28 cellular contexts compared by ENCODE assay signal in genomic region chrX:134821901-134822300, GRCh38. TPM values are rescaled to one million over a fixed set of nuclear protein-coding genes. Genes with fewer than 3 reads are reported as not detected.
A peak's percentile ranks its signal among the peaks of the same experiment; 100 is the strongest.
DNase-seq lines count a peak whose midpoint lies in the region; ATAC-seq and TF ChIP-seq lines count a peak whose summit lies in the region.
"Had no signal": no experiment of that assay in that cellular context is flagged by ENCODE, and none has a peak within 500 bp of the region (broad histone marks: within the 10 kb centered on the region; RNA-seq: fewer than 3 reads in every experiment).

No MANE protein-coding gene starts in this region.

- H3K27ac ChIP-seq in left ventricle myocardium inferior (replicated peaks) (peak overlapping the region; percentile 81), caudate nucleus (ENCODE audit: low read depth, low read length) (peak overlapping the region; percentile 36), mesodermal cell (ENCODE audit: low read depth, low read length, severe bottlenecking) (peak overlapping the region; percentile 62), uterus (peak overlapping the region; percentile 3 to 40), A673 (ENCODE audit: low read depth, low read length, poor library complexity, severe bottlenecking) (no peak overlapping the region)
- H3K27ac ChIP-seq: HL-60, stomach, VCaP had no signal

- CTCF ChIA-PET in A673 (lab: Charles Lee) = no interaction called here

- H3K27me3 ChIP-seq in left ventricle myocardium inferior (ENCODE audit: low read depth) = no peaks in the 10 kb centered on the region
- H3K27me3 ChIP-seq in uterus = peaks cover 0 to 4% of the 10 kb centered on the region in 2 donors
- H3K27me3 ChIP-seq in A673 (replicated peaks; ENCODE audit: insufficient read depth, low read depth, low read length, poor library complexity) = no peaks in the 10 kb centered on the region
- H3K27me3 ChIP-seq: esophagus squamous epithelium, stomach had no signal

- POLR2A ChIA-PET in A673 (lab: Charles Lee; ENCODE audit: low non-redundant PET) = no interaction called here

- no CpG with 5 or more reads among the region's 1 CpG for WGBS in mesodermal cell (ENCODE audit: insufficient coverage in 2 of 2), 2 experiments

- TF ChIP-seq CTCF in left ventricle myocardium inferior (IDR thresholded peaks at IDR 0.05; ENCODE audit: borderline replicate concordance) = no peak
- TF ChIP-seq CTCF in uterus (IDR thresholded peaks at IDR 0.05) = no peak
- TF ChIP-seq CTCF in A673 (conservative IDR thresholded peaks at IDR 0.05; ENCODE audit: low read depth, low read length) = no peak

- H3K36me3 ChIP-seq in left ventricle myocardium inferior (no peaks in the 10 kb centered on the region), mesodermal cell (ENCODE audit: control insufficient read depth, insufficient read depth, low read length) (no peaks in the 10 kb centered on the region), uterus (no peaks in the 10 kb centered on the region), A673 (ENCODE audit: insufficient read depth, low read length, poor library complexity, severe bottlenecking) (no peaks in the 10 kb centered on the region)
- H3K36me3 ChIP-seq: adrenal gland, esophagus squamous epithelium, HAP-1, stomach had no signal

- no peak for ATAC-seq in Right ventricle myocardium inferior
- ATAC-seq: effector memory CD8-positive, alpha-beta T cell; sciatic nerve had no signal

- no TSS peak for BruUV-seq in A673 (replicated peaks; lab: Mats Ljungman, UMichigan)

- H3K9me3 ChIP-seq in left ventricle myocardium inferior (replicated peaks) (no peaks in the 10 kb centered on the region), mesodermal cell (ENCODE audit: control insufficient read depth, low read length) (no peaks in the 10 kb centered on the region), uterus (no peaks in the 10 kb centered on the region), A673 (ENCODE audit: low read depth, low read length, poor library complexity, severe bottlenecking) (no peaks in the 10 kb centered on the region)
- H3K9me3 ChIP-seq: adrenal gland, esophagus squamous epithelium, HAP-1, stomach had no signal

- no peak for TF ChIP-seq POLR2A in uterus (IDR thresholded peaks at IDR 0.05)

- peaks cover 6% of the 10 kb centered on the region for H3K4me1 ChIP-seq in left ventricle myocardium inferior
- H3K4me1 ChIP-seq in mesodermal cell (ENCODE audit: control insufficient read depth, insufficient read depth, low read length, poor library complexity, severe bottlenecking) = peaks cover 14% of the 10 kb centered on the region
- no peaks in the 10 kb centered on the region for H3K4me1 ChIP-seq in uterus
- no peaks in the 10 kb centered on the region for H3K4me1 ChIP-seq in A673 (ENCODE audit: insufficient read depth, low read length, poor library complexity, severe bottlenecking)
- H3K4me1 ChIP-seq: adrenal gland, esophagus squamous epithelium, HAP-1, stomach had no signal

- DNase-seq in left ventricle myocardium inferior (no peak), Right ventricle myocardium inferior (ENCODE audit: missing footprints) (no peak), caudate nucleus (lab: John Stamatoyannopoulos, UW) (peak in 2 of 61 donors; percentile 2), uterus (no peak), NCI-H2227 treated with DMSO at 0.1 percent for 48 hours (lab: John Stamatoyannopoulos, UW) (no peak), A673 (ENCODE audit: low spot score) (no peak)
- no peak for DNase-seq in NK-92 treated with Interleukin-12 subunit alpha and Interleukin-12 subunit beta, amount 100 ng/mL, for 24 hours (lab: John Stamatoyannopoulos, UW)
- DNase-seq: activated CD4-positive, alpha-beta T cell treated with anti-CD3 and anti-CD28 coated beads, Interleukin-2, amount 10 ng/mL, durations not matched to agents 24 days and 14 days; activated naive CD4-positive, alpha-beta T cell treated with Interleukin-2 at 50 U/mL for 16 hours; activated T-cell treated with anti-CD3 and anti-CD28 coated beads, Interleukin-2, amount 50 U/mL, for 48 hours; DMS53; effector memory CD8-positive, alpha-beta T cell; esophagus squamous epithelium; GF-D8; mammary epithelial cell; naive B cell; NCI-H1092; NCI-H187 treated with DMSO at 0.1 percent for 48 hours; NCI-H69; stimulated activated CD4-positive, alpha-beta T cell treated with anti-CD3 and anti-CD28 coated beads, Interleukin-15, amount 100 ng/mL, for 24 hours; stomach; trophoblast cell had no signal

- H3K4me3 ChIP-seq in left ventricle myocardium inferior (no peak overlapping the region), mesodermal cell (ENCODE audit: extremely low read depth, insufficient read depth, low read length, poor library complexity, severe bottlenecking) (no peak overlapping the region), uterus (no peak overlapping the region), A673 (ENCODE audit: low read depth, low read length, poor library complexity, severe bottlenecking) (no peak overlapping the region)
- H3K4me3 ChIP-seq: adrenal gland, esophagus squamous epithelium, HAP-1, stomach had no signal

- intact Hi-C loops in left ventricle myocardium inferior (cut with micrococcal nuclease) = no loop called here
- intact Hi-C loops in Right ventricle myocardium inferior (cut with DNase I) = no loop called here
- intact Hi-C loops in uterus (cut with DNase I; ENCODE audit: low total_unique reads) = no loop called here
- intact Hi-C loops in A673 (cut with micrococcal nuclease; ENCODE audit: unreplicated experiment) = no loop called here

RNA-seq across cellular contexts. Expression of gene PABIR2, which starts 24.9 kb away (rescaled TPM):
- total RNA-seq in left ventricle myocardium inferior (12.3 TPM), Right ventricle myocardium inferior (9.5 TPM), uterus (10 to 100 TPM; 14.2 to 45.9 (median 30.0) TPM), A673 (2021) (37.2 and 39.4 TPM in 2 replicates)
- 20.9 TPM for polyA plus RNA-seq in mesodermal cell (2013, experiment 1 of 2)
- polyA plus RNA-seq in mesodermal cell (2013, experiment 2 of 2) = 22.7 TPM
